20 cellular contexts compared by ENCODE assay signal in the genomic region with DNA sequence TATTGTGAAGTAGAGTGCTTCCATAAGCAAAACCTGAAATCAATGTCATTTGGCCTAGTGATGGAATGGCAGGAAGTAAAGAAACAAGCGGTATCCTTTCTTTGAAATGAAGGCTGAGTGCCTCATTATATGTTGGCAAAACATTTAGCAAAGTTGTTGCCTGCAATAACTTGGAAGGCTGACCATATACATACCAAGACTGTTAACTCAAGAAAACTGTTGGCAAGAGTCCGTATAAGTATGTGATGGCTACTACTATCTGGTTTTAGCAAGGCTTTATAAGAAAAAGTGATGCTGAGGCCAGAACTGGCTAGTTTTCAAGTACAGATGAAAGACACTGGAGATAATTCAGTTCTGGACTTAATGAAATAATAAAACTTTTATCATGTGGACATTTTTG.
"Had no signal": no experiment of that assay in that cellular context is flagged by ENCODE, and none has a peak within 500 bp of the region (broad histone marks: within the 10 kb centered on the region; RNA-seq: fewer than 3 reads in every experiment).

No MANE protein-coding gene starts in this region.

- H3K79me2 ChIP-seq: parathyroid adenoma had no signal

- H3K4me1 ChIP-seq: adrenal gland, ascending aorta, gastroesophageal sphincter, parathyroid adenoma, transverse colon had no signal

- ATAC-seq: activated naive CD4-positive, alpha-beta T cell treated with anti-CD3 and anti-CD28 coated beads, Interleukin-2, amount 50 U/mL, for 72 hours; gastroesophageal sphincter; left cardiac atrium; mucosa of descending colon; right cardiac atrium; stimulated activated memory B cell treated with anti-CD40 and anti-IgM and Interleukin-4, amounts not matched to agents 10 μg/mL and 1 μg/mL and 100 μg/mL, for 72 hours; WTC11 had no signal

- H3K27me3 ChIP-seq: adrenal gland, ascending aorta, gastroesophageal sphincter, transverse colon had no signal

- DNase-seq: activated T-cell treated with anti-CD3 and anti-CD28 coated beads, Interleukin-2, amount 50 U/mL, for 1 hour; adrenal gland; endodermal cell; head of caudate nucleus; hypothalamus; left cardiac atrium; mucosa of descending colon; naive B cell; nucleus accumbens; right cardiac atrium; stimulated activated CD4-positive, alpha-beta T cell treated with anti-CD3 and anti-CD28 coated beads, Interleukin-15, amount 100 ng/mL, for 24 hours; transverse colon had no signal

- H3K27ac ChIP-seq: adrenal gland, ascending aorta, coronary artery, gastroesophageal sphincter, parathyroid adenoma, skin epidermis, transverse colon had no signal

- H3K36me3 ChIP-seq: adrenal gland, ascending aorta, gastroesophageal sphincter, transverse colon had no signal

- H3K4me3 ChIP-seq: adrenal gland, ascending aorta, coronary artery, gastroesophageal sphincter, mucosa of descending colon, skin epidermis, transverse colon had no signal

- H3K9ac ChIP-seq: parathyroid adenoma had no signal

- H2AFZ ChIP-seq: parathyroid adenoma had no signal
